Comparison of ENCODE assay signal across 22 cellular contexts in genomic region chr22:23130697-23131096, GRCh38. TPM values are rescaled to one million over a fixed set of nuclear protein-coding genes. Genes with fewer than 3 reads are reported as not detected.
"Had no signal": no experiment of that assay in that cellular context is flagged by ENCODE, and none has a peak within 500 bp of the region (broad histone marks: within the 10 kb centered on the region; RNA-seq: fewer than 3 reads in every experiment).

No MANE protein-coding gene starts in this region.

- H3K27ac Mint-ChIP-seq: activated T-helper 2 cell treated with anti-CD3 and anti-CD28 coated beads, Interferon-gamma antibody, Interleukin-2, Interleukin-4, amounts not matched to agents 10 μg/mL and 5 μg/mL and 100 μg/mL, durations not matched to agents 14 hours and 24 hours and 36 hours; nephron progenitor cell; T-helper 1 cell treated with Interleukin-12 subunit alpha and Interleukin-12 subunit beta and Interleukin-4 antibody, amounts not matched to agents 30 μg/mL and 1 μg/mL, for 36 hours; WTC11 had no signal

- DNase-seq: activated CD4-positive, alpha-beta T cell treated with anti-CD3 and anti-CD28 coated beads, Interleukin-2, amount 50 U/mL, for 48 hours; activated CD8-positive, alpha-beta memory T cell treated with anti-CD3 and anti-CD28 coated beads, Interleukin-2, amount 50 U/mL, for 48 hours; activated naive CD4-positive, alpha-beta T cell treated with Interleukin-2 at 50 U/mL for 16 hours; activated T-cell treated with anti-CD3 and anti-CD28 coated beads, Interleukin-2, amount 50 U/mL, for 4 hours; body of pancreas; caudate nucleus; effector memory CD4-positive, alpha-beta T cell; foreskin melanocyte; hippocampal formation; nephron progenitor cell; stimulated activated CD4-positive, alpha-beta T cell treated with anti-CD3 and anti-CD28 coated beads, Interleukin-4, amount 100 ng/mL, for 24 hours; stimulated activated naive CD8-positive, alpha-beta T cell treated with anti-CD3 and anti-CD28 coated beads, Interleukin-15, Interleukin-2, amounts not matched to agents 100 U/mL and 50 U/mL, for 24 hours; T1000; upper lobe of left lung had no signal

- H3K4me3 Mint-ChIP-seq: activated T-cell treated with anti-CD3 and anti-CD28 coated beads, Interleukin-2, amount 50 U/mL, for 4 hours; nephron progenitor cell; T-helper 1 cell treated with Interleukin-12 subunit alpha and Interleukin-12 subunit beta and Interleukin-4 antibody, amounts not matched to agents 30 μg/mL and 1 μg/mL, for 36 hours; WTC11 had no signal

- H3K27me3 ChIP-seq: body of pancreas, upper lobe of left lung had no signal

- H3K36me3 Mint-ChIP-seq: WTC11 had no signal

- H3K27ac ChIP-seq: body of pancreas, upper lobe of left lung had no signal

- H3K9me3 Mint-ChIP-seq: activated T-cell treated with anti-CD3 and anti-CD28 coated beads, Interleukin-2, amount 50 U/mL, for 4 hours; activated T-helper 2 cell treated with anti-CD3 and anti-CD28 coated beads, Interferon-gamma antibody, Interleukin-2, Interleukin-4, amounts not matched to agents 10 μg/mL and 5 μg/mL and 100 μg/mL, durations not matched to agents 14 hours and 24 hours and 36 hours; nephron progenitor cell; T-helper 1 cell treated with Interleukin-12 subunit alpha and Interleukin-12 subunit beta and Interleukin-4 antibody, amounts not matched to agents 30 μg/mL and 1 μg/mL, for 36 hours; WTC11 had no signal

- H3K36me3 ChIP-seq: upper lobe of left lung had no signal

- H3K4me3 ChIP-seq: body of pancreas, upper lobe of left lung had no signal

- H3K9me3 ChIP-seq: body of pancreas, upper lobe of left lung had no signal

- H3K4me1 Mint-ChIP-seq: WTC11 had no signal

- H3K4me1 ChIP-seq: body of pancreas, upper lobe of left lung had no signal

RNA-seq across cellular contexts. Expression of gene RSPH14, which starts 11.1 kb away (rescaled TPM):
- total RNA-seq: activated CD8-positive, alpha-beta memory T cell treated with anti-CD3 and anti-CD28 coated beads for 36 hours; activated T-cell treated with anti-CD3 and anti-CD28 coated beads, Interleukin-2, amount 50 U/mL, for 4 hours; activated T-helper 2 cell treated with anti-CD3 and anti-CD28 coated beads, Interferon-gamma antibody, Interleukin-2, Interleukin-4, amounts not matched to agents 10 μg/mL and 5 μg/mL and 100 μg/mL, durations not matched to agents 14 hours and 24 hours and 36 hours; endothelial cell of umbilical vein; esophagus mucosa; subcutaneous adipose tissue; WTC11 had no signal
- polyA plus RNA-seq: endothelial cell of umbilical vein, liver had no signal

RNA-seq across cellular contexts. Expression of gene RAB36, which starts 14.6 kb away (rescaled TPM):
- total RNA-seq: activated T-helper 2 cell treated with anti-CD3 and anti-CD28 coated beads, Interferon-gamma antibody, Interleukin-2, Interleukin-4, amounts not matched to agents 10 μg/mL and 5 μg/mL and 100 μg/mL, durations not matched to agents 14 hours and 24 hours and 36 hours had no signal
